ENCODE assay signal across 9 cellular contexts in genomic region chr20:59163641-59164530, GRCh38. TPM values are rescaled to one million over a fixed set of nuclear protein-coding genes. Genes with fewer than 3 reads are reported as not detected.
DNase-seq lines count a peak whose midpoint lies in the region; ATAC-seq lines count a peak whose summit lies in the region.
"Had no signal": no experiment of that assay in that cellular context is flagged by ENCODE, and none has a peak within 500 bp of the region (broad histone marks: within the 10 kb centered on the region; RNA-seq: fewer than 3 reads in every experiment).

TSS of gene ZNF831 (plus strand) at chr20:59163821. CDS start at chr20:59191020, 27,199 bp downstream.

- H3K27ac Mint-ChIP-seq in activated T-helper 1 cell treated with anti-CD3 and anti-CD28 coated beads, Interleukin-12 subunit alpha, Interleukin-12 subunit beta, Interleukin-2, Interleukin-4 antibody, amounts not matched to agents 30 ng/mL and 10 ng/mL and 1 ng/mL, durations not matched to agents 14 hours and 24 hours and 36 hours, result peak within 1 kb of the TSS; percentile 98
- H3K27ac Mint-ChIP-seq in stimulated activated naive B cell treated with anti-CD40 and anti-IgM and Interleukin-4, amounts not matched to agents 10 μg/mL and 1 μg/mL and 100 μg/mL, for 72 hours, result peak within 1 kb of the TSS; percentile 97

- intact Hi-C loops in activated T-helper 1 cell treated with anti-CD3 and anti-CD28 coated beads, Interleukin-12 subunit alpha, Interleukin-12 subunit beta, Interleukin-2, Interleukin-4 antibody, amounts not matched to agents 30 ng/mL and 10 ng/mL and 1 ng/mL, durations not matched to agents 14 hours and 24 hours and 36 hours (cut with micrococcal nuclease), result loop anchor here (1.0 to 10.0 kb wide), 12 partner anchors 14 to 1769 kb away; partner anchors contain the start of genes RAB22A, RBM38 and VAPB

- peaks cover 2% of the 10 kb centered on the region for H3K9me3 Mint-ChIP-seq in activated T-helper 1 cell treated with anti-CD3 and anti-CD28 coated beads, Interleukin-12 subunit alpha, Interleukin-12 subunit beta, Interleukin-2, Interleukin-4 antibody, amounts not matched to agents 30 ng/mL and 10 ng/mL and 1 ng/mL, durations not matched to agents 14 hours and 24 hours and 36 hours
- no peaks in the 10 kb centered on the region for H3K9me3 Mint-ChIP-seq in stimulated activated naive B cell treated with anti-CD40 and anti-IgM and Interleukin-4, amounts not matched to agents 10 μg/mL and 1 μg/mL and 100 μg/mL, for 72 hours

- peaks cover 11% of the 10 kb centered on the region for H3K36me3 Mint-ChIP-seq in activated T-helper 1 cell treated with anti-CD3 and anti-CD28 coated beads, Interleukin-12 subunit alpha, Interleukin-12 subunit beta, Interleukin-2, Interleukin-4 antibody, amounts not matched to agents 30 ng/mL and 10 ng/mL and 1 ng/mL, durations not matched to agents 14 hours and 24 hours and 36 hours (ENCODE audit: low read depth)
- peaks cover 0 to 7% of the 10 kb centered on the region in 2 donors for H3K36me3 Mint-ChIP-seq in stimulated activated naive B cell treated with anti-CD40 and anti-IgM and Interleukin-4, amounts not matched to agents 10 μg/mL and 1 μg/mL and 100 μg/mL, for 72 hours

- peak within 1 kb of the TSS; percentile 88 for H3K4me3 Mint-ChIP-seq in activated T-helper 1 cell treated with anti-CD3 and anti-CD28 coated beads, Interleukin-12 subunit alpha, Interleukin-12 subunit beta, Interleukin-2, Interleukin-4 antibody, amounts not matched to agents 30 ng/mL and 10 ng/mL and 1 ng/mL, durations not matched to agents 14 hours and 24 hours and 36 hours
- peak within 1 kb of the TSS; percentile 84 for H3K4me3 Mint-ChIP-seq in stimulated activated naive B cell treated with anti-CD40 and anti-IgM and Interleukin-4, amounts not matched to agents 10 μg/mL and 1 μg/mL and 100 μg/mL, for 72 hours

- no peaks in the 10 kb centered on the region for H3K27me3 Mint-ChIP-seq in activated T-helper 1 cell treated with anti-CD3 and anti-CD28 coated beads, Interleukin-12 subunit alpha, Interleukin-12 subunit beta, Interleukin-2, Interleukin-4 antibody, amounts not matched to agents 30 ng/mL and 10 ng/mL and 1 ng/mL, durations not matched to agents 14 hours and 24 hours and 36 hours (ENCODE audit: insufficient read depth)
- no peaks in the 10 kb centered on the region for H3K27me3 Mint-ChIP-seq in stimulated activated naive B cell treated with anti-CD40 and anti-IgM and Interleukin-4, amounts not matched to agents 10 μg/mL and 1 μg/mL and 100 μg/mL, for 72 hours

- DNase-seq in activated T-helper 1 cell treated with anti-CD3 and anti-CD28 coated beads, Interleukin-12 subunit alpha, Interleukin-12 subunit beta, Interleukin-2, Interleukin-4 antibody, amounts not matched to agents 30 ng/mL and 10 ng/mL and 1 ng/mL, durations not matched to agents 14 hours and 24 hours and 36 hours (ENCODE audit: low spot score), result peak; percentile 38
- DNase-seq in stimulated activated naive B cell treated with anti-CD40 and anti-IgM and Interleukin-4, amounts not matched to agents 10 μg/mL and 1 μg/mL and 100 μg/mL, for 72 hours, result peak; percentile 22
- DNase-seq in NCI-H526 (lab: John Stamatoyannopoulos, UW) (no peak), GM03348 (ENCODE audit: low spot score) (no peak), NCI-H1105 treated with DMSO at 0.1 percent for 48 hours (lab: John Stamatoyannopoulos, UW) (no peak)
- DNase-seq: NCI-H2171, T-helper 9 cell had no signal

- ATAC-seq in GM19023 (IDR thresholded peaks at IDR 0.05; ENCODE audit: unreplicated experiment) (peak; percentile 42), HG03460 (IDR thresholded peaks at IDR 0.05; ENCODE audit: unreplicated experiment) (peak; percentile 59)
- ATAC-seq in stimulated activated naive B cell treated with anti-CD40 and anti-IgM and Interleukin-4, amounts not matched to agents 10 μg/mL and 1 μg/mL and 100 μg/mL, for 72 hours (replicated peaks), result peak; percentile 65 to 71

- peaks cover 95% of the 10 kb centered on the region for H3K4me1 Mint-ChIP-seq in activated T-helper 1 cell treated with anti-CD3 and anti-CD28 coated beads, Interleukin-12 subunit alpha, Interleukin-12 subunit beta, Interleukin-2, Interleukin-4 antibody, amounts not matched to agents 30 ng/mL and 10 ng/mL and 1 ng/mL, durations not matched to agents 14 hours and 24 hours and 36 hours (ENCODE audit: low read depth)
- H3K4me1 Mint-ChIP-seq in stimulated activated naive B cell treated with anti-CD40 and anti-IgM and Interleukin-4, amounts not matched to agents 10 μg/mL and 1 μg/mL and 100 μg/mL, for 72 hours, result peaks cover 58 to 86% of the 10 kb centered on the region in 2 donors

RNA-seq across cellular contexts. Expression of gene ZNF831, which starts in this region (rescaled TPM):
- 3.4 and 3.6 TPM in 2 replicates for total RNA-seq in activated T-helper 1 cell treated with anti-CD3 and anti-CD28 coated beads, Interleukin-12 subunit alpha, Interleukin-12 subunit beta, Interleukin-2, Interleukin-4 antibody, amounts not matched to agents 30 ng/mL and 10 ng/mL and 1 ng/mL, durations not matched to agents 14 hours and 24 hours and 36 hours

Comparison
In these comparisons a context has a peak if more than half of its experiments do, and no peak if none do; other contexts are left out.
1. DNase-seq: peak in activated T-helper 1 cell treated with anti-CD3 and anti-CD28 coated beads, Interleukin-12 subunit alpha, Interleukin-12 subunit beta, Interleukin-2, Interleukin-4 antibody, amounts not matched to agents 30 ng/mL and 10 ng/mL and 1 ng/mL, durations not matched to agents 14 hours and 24 hours and 36 hours (single experiment) and stimulated activated naive B cell treated with anti-CD40 and anti-IgM and Interleukin-4, amounts not matched to agents 10 μg/mL and 1 μg/mL and 100 μg/mL, for 72 hours (single experiment); none in NCI-H526 (0 of 2), GM03348 (single experiment) and NCI-H1105 treated with DMSO at 0.1 percent for 48 hours (single experiment).
2. Peak in every context shown above with its lines, with median percentiles within 50 percentile points of each other: ATAC-seq.